In genomic region chr13:52160053-52160452, GRCh38 we compare ENCODE assay signal across 8 cellular contexts. TPM values are rescaled to one million over a fixed set of nuclear protein-coding genes. Genes with fewer than 3 reads are reported as not detected.
DNase-seq lines count a peak whose midpoint lies in the region; ATAC-seq and TF ChIP-seq lines count a peak whose summit lies in the region.

No MANE protein-coding gene starts in this region.

- H3K9ac ChIP-seq in endocrine pancreas (ENCODE audit: control insufficient read depth, insufficient read depth, low read length), result no peak overlapping the region
- no peak overlapping the region for H3K9ac ChIP-seq in rectal smooth muscle tissue (ENCODE audit: low read length)

- H3K27ac ChIP-seq in DOHH2 (ENCODE audit: low read depth, low read length), result no peak overlapping the region
- no peak overlapping the region for H3K27ac ChIP-seq in PC-9
- no peak overlapping the region for H3K27ac ChIP-seq in rectal smooth muscle tissue (ENCODE audit: low read depth, low read length)

- no peak for DNase-seq in PC-9
- no peak for DNase-seq in amniotic stem cell (lab: John Stamatoyannopoulos, UW)
- DNase-seq in NCI-H1105 (lab: John Stamatoyannopoulos, UW), result no peak

- H3K4me2 ChIP-seq in DOHH2 (ENCODE audit: low read length) (peak overlapping the region; percentile 87), PC-9 (peak overlapping the region; percentile 77)

- no peaks in the 10 kb centered on the region for H3K79me2 ChIP-seq in DOHH2 (ENCODE audit: control insufficient read depth, low read length)
- no peaks in the 10 kb centered on the region for H3K79me2 ChIP-seq in PC-9 (ENCODE audit: low read depth)

- CTCF ChIA-PET in PC-9 (lab: Charles Lee), result no interaction called here

- H3K4me1 ChIP-seq in DOHH2 (ENCODE audit: control insufficient read depth, low read length), result peaks cover 15% of the 10 kb centered on the region
- H3K4me1 ChIP-seq in PC-9 (replicated peaks; ENCODE audit: insufficient read depth), result no peaks in the 10 kb centered on the region
- H3K4me1 ChIP-seq in endocrine pancreas (ENCODE audit: control insufficient read depth, insufficient read depth, low read length), result peaks cover 5% of the 10 kb centered on the region
- H3K4me1 ChIP-seq in rectal smooth muscle tissue (ENCODE audit: control insufficient read depth, insufficient read depth, low read length), result no peaks in the 10 kb centered on the region

- H2AFZ ChIP-seq in PC-9, result peak overlapping the region; percentile 70

- BruUV-seq in PC-9 (replicated peaks; lab: Mats Ljungman, UMichigan), result no TSS peak

- H4K20me1 ChIP-seq in DOHH2 (ENCODE audit: control insufficient read depth, insufficient read depth, low read depth, low read length) (no peaks in the 10 kb centered on the region), PC-9 (ENCODE audit: insufficient read depth) (no peaks in the 10 kb centered on the region)

- ATAC-seq in esophagus mucosa, result no peak
- ATAC-seq in GM21528 (IDR thresholded peaks at IDR 0.05; ENCODE audit: low FRiP score, unreplicated experiment), result no peak

- TF ChIP-seq CTCF in DOHH2 (IDR thresholded peaks at IDR 0.05; ENCODE audit: low read depth, low read length, poor library complexity, severe bottlenecking), result no peak
- no peak for TF ChIP-seq CTCF in PC-9 (conservative IDR thresholded peaks at IDR 0.05)

- H3K4me3 ChIP-seq in DOHH2 (ENCODE audit: low read length) (peak overlapping the region; percentile 82), PC-9 (no peak overlapping the region), endocrine pancreas (ENCODE audit: control insufficient read depth, insufficient read depth, low read length) (peak overlapping the region; percentile 77), rectal smooth muscle tissue (ENCODE audit: low read length) (peak overlapping the region; percentile 82)

- no peaks in the 10 kb centered on the region for H3K9me3 ChIP-seq in DOHH2 (ENCODE audit: control insufficient read depth, insufficient read depth, low read length)
- H3K9me3 ChIP-seq in PC-9 (ENCODE audit: insufficient read depth, low read depth), result no peaks in the 10 kb centered on the region
- H3K9me3 ChIP-seq in endocrine pancreas (ENCODE audit: control insufficient read depth, low read length), result no peaks in the 10 kb centered on the region

- intact Hi-C loops in PC-9 (cut with micrococcal nuclease; ENCODE audit: unreplicated experiment), result no loop called here

- H3K9me2 ChIP-seq in DOHH2 (replicated peaks; ENCODE audit: control insufficient read depth, low read length) (no peaks in the 10 kb centered on the region), PC-9 (ENCODE audit: insufficient read depth) (no peaks in the 10 kb centered on the region)

- POLR2A ChIA-PET in PC-9 (lab: Charles Lee; ENCODE audit: unreplicated experiment), result interaction anchor here (0.6 kb wide), 1 partner anchor 44 kb away, joined by 3 read pairs; no protein-coding TSS in a partner anchor

- H3F3A ChIP-seq in DOHH2 (ENCODE audit: control insufficient read depth, insufficient read depth), result no peaks in the 10 kb centered on the region
- no peaks in the 10 kb centered on the region for H3F3A ChIP-seq in PC-9 (ENCODE audit: insufficient read depth, low read depth)

- H3K36me3 ChIP-seq in DOHH2 (ENCODE audit: control insufficient read depth, low read length) (no peaks in the 10 kb centered on the region), PC-9 (ENCODE audit: low read depth) (no peaks in the 10 kb centered on the region), endocrine pancreas (ENCODE audit: control insufficient read depth, insufficient read depth, low read length) (no peaks in the 10 kb centered on the region), rectal smooth muscle tissue (ENCODE audit: control insufficient read depth, insufficient read depth, low read length) (no peaks in the 10 kb centered on the region)

- H3K27me3 ChIP-seq in DOHH2 (ENCODE audit: control insufficient read depth, low read length) (peaks cover 26% of the 10 kb centered on the region), PC-9 (ENCODE audit: insufficient read depth, low read depth) (peaks cover 22% of the 10 kb centered on the region), endocrine pancreas (ENCODE audit: control insufficient read depth, insufficient read depth, low read length) (no peaks in the 10 kb centered on the region), rectal smooth muscle tissue (ENCODE audit: control insufficient read depth, insufficient read depth, low read length) (no peaks in the 10 kb centered on the region)

RNA-seq across cellular contexts. Expression of gene NEK3, which starts 0.7 kb away (rescaled TPM):
- total RNA-seq in PC-9 (2021) (1.6 and 3.7 TPM in 2 replicates), esophagus mucosa (4.3 TPM)

RNA-seq across cellular contexts. Expression of gene NEK5, which starts 31.2 kb away (rescaled TPM):
- total RNA-seq in PC-9 (2021), result not detected in 2 replicates
- total RNA-seq in esophagus mucosa, result 0.16 TPM
